ENCODE assay signal across 1 cellular context in the genomic region with DNA sequence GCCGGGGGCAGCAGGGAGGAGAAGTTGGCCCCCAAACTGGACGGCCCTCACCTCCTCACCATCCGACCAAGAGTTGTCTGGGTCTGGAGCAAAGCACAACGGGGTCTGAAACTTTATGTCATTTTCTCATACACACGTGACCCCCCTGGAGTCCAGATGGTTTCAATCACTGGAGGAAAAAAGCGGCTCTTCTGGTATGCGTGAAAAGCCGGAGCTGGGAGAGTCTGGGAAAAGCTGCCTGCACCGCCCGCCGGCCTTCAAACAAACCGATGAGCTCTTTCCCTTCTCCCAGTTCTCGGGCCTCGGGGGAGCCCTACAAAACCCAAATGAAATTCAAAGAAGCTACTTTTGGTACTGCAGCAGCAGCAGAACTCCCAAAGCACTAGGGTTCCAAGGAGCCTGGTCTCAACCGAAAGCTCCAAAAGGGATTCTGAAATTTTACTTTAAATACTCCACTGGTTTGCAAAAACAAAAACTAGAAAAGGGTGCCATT.
TF ChIP-seq lines count a peak whose summit lies in the region.

No MANE protein-coding gene starts in this region.

TF ChIP-seq in SK-N-SH, 30 proteins besides CTCF, POLR2A, EP300 and RAD21 (continued from another document):
- TF ChIP-seq, protein P1, sequence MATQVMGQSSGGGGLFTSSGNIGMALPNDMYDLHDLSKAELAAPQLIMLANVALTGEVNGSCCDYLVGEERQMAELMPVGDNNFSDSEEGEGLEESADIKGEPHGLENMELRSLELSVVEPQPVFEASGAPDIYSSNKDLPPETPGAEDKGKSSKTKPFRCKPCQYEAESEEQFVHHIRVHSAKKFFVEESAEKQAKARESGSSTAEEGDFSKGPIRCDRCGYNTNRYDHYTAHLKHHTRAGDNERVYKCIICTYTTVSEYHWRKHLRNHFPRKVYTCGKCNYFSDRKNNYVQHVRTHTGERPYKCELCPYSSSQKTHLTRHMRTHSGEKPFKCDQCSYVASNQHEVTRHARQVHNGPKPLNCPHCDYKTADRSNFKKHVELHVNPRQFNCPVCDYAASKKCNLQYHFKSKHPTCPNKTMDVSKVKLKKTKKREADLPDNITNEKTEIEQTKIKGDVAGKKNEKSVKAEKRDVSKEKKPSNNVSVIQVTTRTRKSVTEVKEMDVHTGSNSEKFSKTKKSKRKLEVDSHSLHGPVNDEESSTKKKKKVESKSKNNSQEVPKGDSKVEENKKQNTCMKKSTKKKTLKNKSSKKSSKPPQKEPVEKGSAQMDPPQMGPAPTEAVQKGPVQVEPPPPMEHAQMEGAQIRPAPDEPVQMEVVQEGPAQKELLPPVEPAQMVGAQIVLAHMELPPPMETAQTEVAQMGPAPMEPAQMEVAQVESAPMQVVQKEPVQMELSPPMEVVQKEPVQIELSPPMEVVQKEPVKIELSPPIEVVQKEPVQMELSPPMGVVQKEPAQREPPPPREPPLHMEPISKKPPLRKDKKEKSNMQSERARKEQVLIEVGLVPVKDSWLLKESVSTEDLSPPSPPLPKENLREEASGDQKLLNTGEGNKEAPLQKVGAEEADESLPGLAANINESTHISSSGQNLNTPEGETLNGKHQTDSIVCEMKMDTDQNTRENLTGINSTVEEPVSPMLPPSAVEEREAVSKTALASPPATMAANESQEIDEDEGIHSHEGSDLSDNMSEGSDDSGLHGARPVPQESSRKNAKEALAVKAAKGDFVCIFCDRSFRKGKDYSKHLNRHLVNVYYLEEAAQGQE (IDR thresholded peaks at IDR 0.05; ENCODE audit: low read depth, low read length) = no peak
- TF ChIP-seq TEAD4 (IDR thresholded peaks at IDR 0.05; ENCODE audit: borderline replicate concordance, insufficient read depth) (no peak), RXRA (IDR thresholded peaks at IDR 0.05; ENCODE audit: borderline replicate concordance, low read depth) (no peak), MXI1 (IDR thresholded peaks at IDR 0.05; ENCODE audit: low read depth, low read length) (peak; percentile 34; the same call in 1 of the 2 replicates), GABPA (IDR thresholded peaks at IDR 0.05; ENCODE audit: low read depth) (no peak), RCOR1 (IDR thresholded peaks at IDR 0.05; ENCODE audit: low read length) (peak; percentile 87), JUND (IDR thresholded peaks at IDR 0.05) (no peak), TAF1 (IDR thresholded peaks at IDR 0.05; ENCODE audit: borderline replicate concordance, low read depth, low read length) (peak; percentile 74; the same call in 1 of the 2 replicates), NRF1 (IDR thresholded peaks at IDR 0.05; ENCODE audit: low read depth, low read length) (no peak), EZH2phosphoT487 (IDR thresholded peaks at IDR 0.05; ENCODE audit: borderline replicate concordance, low read depth) (no peak), SMC3 (IDR thresholded peaks at IDR 0.05; ENCODE audit: low read depth, low read length) (no peak), MEF2A (IDR thresholded peaks at IDR 0.05; ENCODE audit: borderline replicate concordance, low read depth) (no peak), FOXJ3 (CRISPR knock-in tag; IDR thresholded peaks at IDR 0.05) (no peak), GATA2 (CRISPR knock-in tag; IDR thresholded peaks at IDR 0.05) (no peak), SIN3A (IDR thresholded peaks at IDR 0.05; ENCODE audit: borderline replicate concordance, low read depth, low read length) (peak; percentile 83), ELF1 (IDR thresholded peaks at IDR 0.05) (no peak), YY1 (IDR thresholded peaks at IDR 0.05; ENCODE audit: low read depth) (peak; percentile 11; the same call in 1 of the 2 replicates), CHD2 (IDR thresholded peaks at IDR 0.05; ENCODE audit: low read length, partially characterized antibody) (peak; percentile 49)
- TF ChIP-seq, protein P2, sequence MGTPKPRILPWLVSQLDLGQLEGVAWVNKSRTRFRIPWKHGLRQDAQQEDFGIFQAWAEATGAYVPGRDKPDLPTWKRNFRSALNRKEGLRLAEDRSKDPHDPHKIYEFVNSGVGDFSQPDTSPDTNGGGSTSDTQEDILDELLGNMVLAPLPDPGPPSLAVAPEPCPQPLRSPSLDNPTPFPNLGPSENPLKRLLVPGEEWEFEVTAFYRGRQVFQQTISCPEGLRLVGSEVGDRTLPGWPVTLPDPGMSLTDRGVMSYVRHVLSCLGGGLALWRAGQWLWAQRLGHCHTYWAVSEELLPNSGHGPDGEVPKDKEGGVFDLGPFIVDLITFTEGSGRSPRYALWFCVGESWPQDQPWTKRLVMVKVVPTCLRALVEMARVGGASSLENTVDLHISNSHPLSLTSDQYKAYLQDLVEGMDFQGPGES (IDR thresholded peaks at IDR 0.05; ENCODE audit: low read depth, low read length) = no peak
- TF ChIP-seq, protein P3, sequence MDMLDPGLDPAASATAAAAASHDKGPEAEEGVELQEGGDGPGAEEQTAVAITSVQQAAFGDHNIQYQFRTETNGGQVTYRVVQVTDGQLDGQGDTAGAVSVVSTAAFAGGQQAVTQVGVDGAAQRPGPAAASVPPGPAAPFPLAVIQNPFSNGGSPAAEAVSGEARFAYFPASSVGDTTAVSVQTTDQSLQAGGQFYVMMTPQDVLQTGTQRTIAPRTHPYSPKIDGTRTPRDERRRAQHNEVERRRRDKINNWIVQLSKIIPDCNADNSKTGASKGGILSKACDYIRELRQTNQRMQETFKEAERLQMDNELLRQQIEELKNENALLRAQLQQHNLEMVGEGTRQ (IDR thresholded peaks at IDR 0.05; ENCODE audit: borderline replicate concordance, low read depth, low read length) = peak; percentile 64
- TF ChIP-seq, protein P4, sequence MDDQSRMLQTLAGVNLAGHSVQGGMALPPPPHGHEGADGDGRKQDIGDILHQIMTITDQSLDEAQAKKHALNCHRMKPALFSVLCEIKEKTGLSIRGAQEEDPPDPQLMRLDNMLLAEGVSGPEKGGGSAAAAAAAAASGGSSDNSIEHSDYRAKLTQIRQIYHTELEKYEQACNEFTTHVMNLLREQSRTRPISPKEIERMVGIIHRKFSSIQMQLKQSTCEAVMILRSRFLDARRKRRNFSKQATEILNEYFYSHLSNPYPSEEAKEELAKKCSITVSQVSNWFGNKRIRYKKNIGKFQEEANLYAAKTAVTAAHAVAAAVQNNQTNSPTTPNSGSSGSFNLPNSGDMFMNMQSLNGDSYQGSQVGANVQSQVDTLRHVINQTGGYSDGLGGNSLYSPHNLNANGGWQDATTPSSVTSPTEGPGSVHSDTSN (IDR thresholded peaks at IDR 0.05) = peak; percentile 64
- TF ChIP-seq, protein P5, sequence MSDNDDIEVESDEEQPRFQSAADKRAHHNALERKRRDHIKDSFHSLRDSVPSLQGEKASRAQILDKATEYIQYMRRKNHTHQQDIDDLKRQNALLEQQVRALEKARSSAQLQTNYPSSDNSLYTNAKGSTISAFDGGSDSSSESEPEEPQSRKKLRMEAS (IDR thresholded peaks at IDR 0.05; ENCODE audit: low read depth) = peak; percentile 91
- TF ChIP-seq, protein P6, sequence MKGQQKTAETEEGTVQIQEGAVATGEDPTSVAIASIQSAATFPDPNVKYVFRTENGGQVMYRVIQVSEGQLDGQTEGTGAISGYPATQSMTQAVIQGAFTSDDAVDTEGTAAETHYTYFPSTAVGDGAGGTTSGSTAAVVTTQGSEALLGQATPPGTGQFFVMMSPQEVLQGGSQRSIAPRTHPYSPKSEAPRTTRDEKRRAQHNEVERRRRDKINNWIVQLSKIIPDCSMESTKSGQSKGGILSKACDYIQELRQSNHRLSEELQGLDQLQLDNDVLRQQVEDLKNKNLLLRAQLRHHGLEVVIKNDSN (IDR thresholded peaks at IDR 0.05; ENCODE audit: borderline replicate concordance, low read depth) = peak; percentile 88
- TF ChIP-seq, protein P7, sequence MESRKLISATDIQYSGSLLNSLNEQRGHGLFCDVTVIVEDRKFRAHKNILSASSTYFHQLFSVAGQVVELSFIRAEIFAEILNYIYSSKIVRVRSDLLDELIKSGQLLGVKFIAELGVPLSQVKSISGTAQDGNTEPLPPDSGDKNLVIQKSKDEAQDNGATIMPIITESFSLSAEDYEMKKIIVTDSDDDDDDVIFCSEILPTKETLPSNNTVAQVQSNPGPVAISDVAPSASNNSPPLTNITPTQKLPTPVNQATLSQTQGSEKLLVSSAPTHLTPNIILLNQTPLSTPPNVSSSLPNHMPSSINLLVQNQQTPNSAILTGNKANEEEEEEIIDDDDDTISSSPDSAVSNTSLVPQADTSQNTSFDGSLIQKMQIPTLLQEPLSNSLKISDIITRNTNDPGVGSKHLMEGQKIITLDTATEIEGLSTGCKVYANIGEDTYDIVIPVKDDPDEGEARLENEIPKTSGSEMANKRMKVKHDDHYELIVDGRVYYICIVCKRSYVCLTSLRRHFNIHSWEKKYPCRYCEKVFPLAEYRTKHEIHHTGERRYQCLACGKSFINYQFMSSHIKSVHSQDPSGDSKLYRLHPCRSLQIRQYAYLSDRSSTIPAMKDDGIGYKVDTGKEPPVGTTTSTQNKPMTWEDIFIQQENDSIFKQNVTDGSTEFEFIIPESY (IDR thresholded peaks at IDR 0.05; ENCODE audit: borderline replicate concordance, low read depth) = no peak
